In genomic region chr1:1827456-1827855, GRCh38 we compare ENCODE assay signal across 20 cellular contexts. TPM values are rescaled to one million over a fixed set of nuclear protein-coding genes. Genes with fewer than 3 reads are reported as not detected.
DNase-seq lines count a peak whose midpoint lies in the region; ATAC-seq and TF ChIP-seq lines count a peak whose summit lies in the region.
"Had no signal": no experiment of that assay in that cellular context is flagged by ENCODE, and none has a peak within 500 bp of the region (broad histone marks: within the 10 kb centered on the region; RNA-seq: fewer than 3 reads in every experiment).

No MANE protein-coding gene starts in this region.

- peaks cover 34% of the 10 kb centered on the region for H3K4me1 Mint-ChIP-seq in activated T-helper 2 cell treated with anti-CD3 and anti-CD28 coated beads, Interferon-gamma antibody, Interleukin-2, Interleukin-4, amounts not matched to agents 10 μg/mL and 5 μg/mL and 100 μg/mL, durations not matched to agents 14 hours and 24 hours and 36 hours (ENCODE audit: low read depth)
- peaks cover 7% of the 10 kb centered on the region for H3K4me1 Mint-ChIP-seq in mesothelial cell of epicardium

- H2AFZ ChIP-seq in PC-3 (ENCODE audit: low read length): no peak overlapping the region
- H2AFZ ChIP-seq: PC-9 had no signal

- peaks cover 46% of the 10 kb centered on the region for H3K36me3 ChIP-seq in PC-3 (ENCODE audit: low read depth, low read length)
- H3K36me3 ChIP-seq in lower lobe of right lung: peaks cover 39% of the 10 kb centered on the region

- H3K79me2 ChIP-seq in PC-3 (ENCODE audit: low read length): peaks cover 51% of the 10 kb centered on the region

- TF ChIP-seq CTCF in AG04450 (IDR thresholded peaks at IDR 0.05; ENCODE audit: low read depth, low read length) (no peak), mesothelial cell of epicardium (IDR thresholded peaks at IDR 0.05; ENCODE audit: unreplicated experiment) (no peak), PC-3 (conservative IDR thresholded peaks at IDR 0.05; ENCODE audit: low read depth, low read length) (no peak), lower lobe of right lung (IDR thresholded peaks at IDR 0.05) (no peak)

- intact Hi-C loops in activated T-helper 2 cell treated with anti-CD3 and anti-CD28 coated beads, Interferon-gamma antibody, Interleukin-2, Interleukin-4, amounts not matched to agents 10 μg/mL and 5 μg/mL and 100 μg/mL, durations not matched to agents 14 hours and 24 hours and 36 hours (cut with micrococcal nuclease): loop anchor here (5.0 kb wide), 1 partner anchor 60 kb away; no protein-coding TSS in a partner anchor
- intact Hi-C loops in PC-3 (cut with micrococcal nuclease): no loop called here
- intact Hi-C loops in lower lobe of right lung (cut with DNase I): no loop called here

- H3K27ac ChIP-seq in AG04450 (ENCODE audit: low read depth, low read length): peak overlapping the region; percentile 39
- no peak overlapping the region for H3K27ac ChIP-seq in PC-3 (ENCODE audit: low read length)
- no peak overlapping the region for H3K27ac ChIP-seq in lower lobe of right lung
- H3K27ac ChIP-seq: epithelial cell of prostate, PC-9, thyroid gland had no signal

- peak overlapping the region; percentile 19 for H3K27ac Mint-ChIP-seq in activated T-helper 2 cell treated with anti-CD3 and anti-CD28 coated beads, Interferon-gamma antibody, Interleukin-2, Interleukin-4, amounts not matched to agents 10 μg/mL and 5 μg/mL and 100 μg/mL, durations not matched to agents 14 hours and 24 hours and 36 hours
- peak overlapping the region; percentile 36 for H3K27ac Mint-ChIP-seq in mesothelial cell of epicardium

- H3K27me3 Mint-ChIP-seq in activated T-helper 2 cell treated with anti-CD3 and anti-CD28 coated beads, Interferon-gamma antibody, Interleukin-2, Interleukin-4, amounts not matched to agents 10 μg/mL and 5 μg/mL and 100 μg/mL, durations not matched to agents 14 hours and 24 hours and 36 hours (ENCODE audit: low read depth): no peaks in the 10 kb centered on the region
- H3K27me3 Mint-ChIP-seq in mesothelial cell of epicardium (ENCODE audit: low read depth): no peaks in the 10 kb centered on the region
- H3K27me3 Mint-ChIP-seq: naive B cell had no signal

- no peaks in the 10 kb centered on the region for H3K27me3 ChIP-seq in AG04450 (ENCODE audit: control insufficient read depth, insufficient read depth, low read length)
- no peaks in the 10 kb centered on the region for H3K27me3 ChIP-seq in PC-3 (ENCODE audit: low read length)
- H3K27me3 ChIP-seq in lower lobe of right lung (ENCODE audit: low read depth): no peaks in the 10 kb centered on the region
- H3K27me3 ChIP-seq: BE2C, thyroid gland had no signal

- H3F3A ChIP-seq in PC-3 (ENCODE audit: low read length, unreplicated experiment): no peaks in the 10 kb centered on the region

- no peak for ATAC-seq in PC-3
- no peak for ATAC-seq in lower lobe of right lung
- ATAC-seq in GM18873 (IDR thresholded peaks at IDR 0.05; ENCODE audit: low FRiP score, unreplicated experiment): no peak

- no peak for DNase-seq in AG04450 (ENCODE audit: low read depth, low spot score)
- DNase-seq in G401 (ENCODE audit: low spot score): peak; percentile 22
- no peak for DNase-seq in activated T-helper 2 cell treated with anti-CD3 and anti-CD28 coated beads, Interferon-gamma antibody, Interleukin-2, Interleukin-4, amounts not matched to agents 10 μg/mL and 5 μg/mL and 100 μg/mL, durations not matched to agents 14 hours and 24 hours and 36 hours (ENCODE audit: low spot score)
- no peak for DNase-seq in mesothelial cell of epicardium (ENCODE audit: low spot score in 2 of 2, unreplicated experiment in 2 of 2)
- DNase-seq in PC-3: no peak
- no peak for DNase-seq in lower lobe of right lung
- DNase-seq in NK-92 (lab: John Stamatoyannopoulos, UW; ENCODE audit: unreplicated experiment): no peak
- DNase-seq: activated CD8-positive, alpha-beta memory T cell treated with anti-CD3 and anti-CD28 coated beads, Interleukin-2, amount 50 U/mL, for 4 hours; DMS53; GOT3; hippocampal formation; MM.1S; naive B cell; NCI-H1930; NCI-H510A; PC-9; thyroid gland had no signal

- no peaks in the 10 kb centered on the region for H3K9me3 Mint-ChIP-seq in activated T-helper 2 cell treated with anti-CD3 and anti-CD28 coated beads, Interferon-gamma antibody, Interleukin-2, Interleukin-4, amounts not matched to agents 10 μg/mL and 5 μg/mL and 100 μg/mL, durations not matched to agents 14 hours and 24 hours and 36 hours
- no peaks in the 10 kb centered on the region for H3K9me3 Mint-ChIP-seq in mesothelial cell of epicardium
- H3K9me3 Mint-ChIP-seq: naive B cell had no signal

- H3K4me2 ChIP-seq in PC-3 (ENCODE audit: low read length): no peak overlapping the region
- H3K4me2 ChIP-seq: PC-9 had no signal

- H3K36me3 Mint-ChIP-seq in activated T-helper 2 cell treated with anti-CD3 and anti-CD28 coated beads, Interferon-gamma antibody, Interleukin-2, Interleukin-4, amounts not matched to agents 10 μg/mL and 5 μg/mL and 100 μg/mL, durations not matched to agents 14 hours and 24 hours and 36 hours (ENCODE audit: low read depth): peaks cover 41% of the 10 kb centered on the region
- peaks cover 25% of the 10 kb centered on the region for H3K36me3 Mint-ChIP-seq in mesothelial cell of epicardium
- H3K36me3 Mint-ChIP-seq: naive B cell had no signal

- in situ Hi-C loops in G401 (cut with HindIII; ENCODE audit: low sequenced_read_pairs): loop anchor here (10.0 kb wide), 2 partner anchors 57 to 63 kb away; no protein-coding TSS in a partner anchor

- H3K4me1 ChIP-seq in PC-3 (ENCODE audit: insufficient read depth, low read length) (no peaks in the 10 kb centered on the region), lower lobe of right lung (peaks cover 19% of the 10 kb centered on the region)
- H3K4me1 ChIP-seq: thyroid gland had no signal

- no peak overlapping the region for H3K4me3 Mint-ChIP-seq in activated T-helper 2 cell treated with anti-CD3 and anti-CD28 coated beads, Interferon-gamma antibody, Interleukin-2, Interleukin-4, amounts not matched to agents 10 μg/mL and 5 μg/mL and 100 μg/mL, durations not matched to agents 14 hours and 24 hours and 36 hours (ENCODE audit: low read depth)
- H3K4me3 Mint-ChIP-seq in mesothelial cell of epicardium: no peak overlapping the region
- H3K4me3 Mint-ChIP-seq: naive B cell had no signal

- peaks cover 22% of the 10 kb centered on the region for H4K20me1 ChIP-seq in PC-3 (ENCODE audit: low read length)

- H3K9me3 ChIP-seq in AG04450 (ENCODE audit: control insufficient read depth, insufficient read depth, low read length) (no peaks in the 10 kb centered on the region), PC-3 (ENCODE audit: low read length) (no peaks in the 10 kb centered on the region), lower lobe of right lung (no peaks in the 10 kb centered on the region)
- H3K9me3 ChIP-seq: BE2C, thyroid gland had no signal

- POLR2A ChIA-PET in AG04450 (lab: Yijun Ruan, JAX) (no interaction called here), PC-3 (lab: Charles Lee; ENCODE audit: unreplicated experiment) (no interaction called here)

- no peak overlapping the region for H3K4me3 ChIP-seq in AG04450 (ENCODE audit: low read depth, low read length)
- H3K4me3 ChIP-seq in PC-3 (ENCODE audit: low read length): no peak overlapping the region
- no peak overlapping the region for H3K4me3 ChIP-seq in lower lobe of right lung
- H3K4me3 ChIP-seq: PC-9, thyroid gland had no signal

- H3K9ac ChIP-seq in PC-3 (ENCODE audit: low read length): no peak overlapping the region

- no peaks in the 10 kb centered on the region for H3K9me2 ChIP-seq in PC-3 (replicated peaks; ENCODE audit: low read length)

- CTCF ChIA-PET in AG04450 (lab: Charles Lee): no interaction called here
- CTCF ChIA-PET in PC-3 (lab: Charles Lee): no interaction called here

- BruUV-seq in PC-3 (replicated peaks; lab: Mats Ljungman, UMichigan): no TSS peak

RNA-seq across cellular contexts. Expression of gene NADK, which starts 49.2 kb away (rescaled TPM):
- 37.8 and 39.8 TPM in 2 replicates for polyA plus RNA-seq in AG04450 (2011; rRNA removed)
- 28.3 and 35.4 TPM in 2 replicates for polyA minus RNA-seq in AG04450 (2011; rRNA and poly(A)+ RNA removed)
- 55.0 and 74.4 TPM in 2 replicates for total RNA-seq in G401 (2014; rRNA removed; shearing (Covaris generic))
- 81.8 and 84.5 TPM in 2 replicates for total RNA-seq in activated T-helper 2 cell treated with anti-CD3 and anti-CD28 coated beads, Interferon-gamma antibody, Interleukin-2, Interleukin-4, amounts not matched to agents 10 μg/mL and 5 μg/mL and 100 μg/mL, durations not matched to agents 14 hours and 24 hours and 36 hours
- total RNA-seq in mesothelial cell of epicardium (77.7 to 79.9 TPM (median 78.2 TPM) in 3 replicates), PC-3 (2014; rRNA removed) (130 and 165 TPM in 2 replicates), lower lobe of right lung (133 TPM)
